11 cellular contexts compared by ENCODE assay signal in genomic region chr14:100342195-100342594, GRCh38. TPM values are rescaled to one million over a fixed set of nuclear protein-coding genes. Genes with fewer than 3 reads are reported as not detected.
DNase-seq lines count a peak whose midpoint lies in the region; ATAC-seq and TF ChIP-seq lines count a peak whose summit lies in the region.
"Had no signal": no experiment of that assay in that cellular context is flagged by ENCODE, and none has a peak within 500 bp of the region (broad histone marks: within the 10 kb centered on the region; RNA-seq: fewer than 3 reads in every experiment).

No MANE protein-coding gene starts in this region.

- peaks cover 6 to 26% (median 21%) of the 10 kb centered on the region in 3 donors for H3K4me1 ChIP-seq in esophagus squamous epithelium
- H3K4me1 ChIP-seq in gastrocnemius medialis = peaks cover 0 to 20% of the 10 kb centered on the region in 2 donors
- H3K4me1 ChIP-seq: Caco-2 had no signal

- H3K9me3 ChIP-seq in esophagus squamous epithelium (no peaks in the 10 kb centered on the region), gastrocnemius medialis (no peaks in the 10 kb centered on the region)
- H3K9me3 ChIP-seq: Caco-2, vagina had no signal

- ATAC-seq in GM18505 (IDR thresholded peaks at IDR 0.05; ENCODE audit: unreplicated experiment) = no peak
- no peak for ATAC-seq in activated CD8-positive, alpha-beta T cell treated with anti-CD3 and anti-CD28 coated beads for 36 hours
- no peak for ATAC-seq in gastrocnemius medialis
- no peak for ATAC-seq in HG02981 (IDR thresholded peaks at IDR 0.05; ENCODE audit: unreplicated experiment)

- POLR2A ChIA-PET in activated CD8-positive, alpha-beta T cell treated with anti-CD3 and anti-CD28 coated beads for 36 hours (lab: Charles Lee) = interaction anchor here (1.0 to 2.3 kb wide), 3 partner anchors 9 to 28 kb away, joined by 3 to 9 read pairs (median 4); no protein-coding TSS in a partner anchor

- H3K27ac ChIP-seq in esophagus squamous epithelium (peak overlapping the region in 3 of 4 donors; percentile 42 to 68 (median 46)), gastrocnemius medialis (peak overlapping the region in 3 of 4 donors; percentile 67 to 73 (median 71))

- H3K4me3 ChIP-seq in esophagus squamous epithelium = no peak overlapping the region
- H3K4me3 ChIP-seq in gastrocnemius medialis = no peak overlapping the region
- H3K4me3 ChIP-seq: vagina had no signal

- peak overlapping the region; percentile 7 for H3K27ac Mint-ChIP-seq in activated CD8-positive, alpha-beta T cell treated with anti-CD3 and anti-CD28 coated beads for 36 hours

- TF ChIP-seq POLR2A in GM18505 (IDR thresholded peaks at IDR 0.05; ENCODE audit: borderline replicate concordance, extremely low read depth, insufficient read depth, insufficient read length) (peak; percentile 12), esophagus squamous epithelium (IDR thresholded peaks at IDR 0.05) (no peak), gastrocnemius medialis (IDR thresholded peaks at IDR 0.05) (no peak)

- in situ Hi-C loops in gastrocnemius medialis (cut with MboI; ENCODE audit: low sequenced_read_pairs in 4 of 4) = no loop called here

- H3K27me3 Mint-ChIP-seq in activated CD8-positive, alpha-beta T cell treated with anti-CD3 and anti-CD28 coated beads for 36 hours = no peaks in the 10 kb centered on the region

- peaks cover 15% of the 10 kb centered on the region for H3K4me1 Mint-ChIP-seq in activated CD8-positive, alpha-beta T cell treated with anti-CD3 and anti-CD28 coated beads for 36 hours (ENCODE audit: low read depth)

- H3K9me3 Mint-ChIP-seq in activated CD8-positive, alpha-beta T cell treated with anti-CD3 and anti-CD28 coated beads for 36 hours = no peaks in the 10 kb centered on the region

- H3K36me3 Mint-ChIP-seq in activated CD8-positive, alpha-beta T cell treated with anti-CD3 and anti-CD28 coated beads for 36 hours (ENCODE audit: low read depth) = peaks cover 70% of the 10 kb centered on the region

- intact Hi-C loops in activated CD8-positive, alpha-beta T cell treated with anti-CD3 and anti-CD28 coated beads for 36 hours (cut with micrococcal nuclease) = no loop called here
- intact Hi-C loops in esophagus squamous epithelium (cut with DNase I) (no loop called here), gastrocnemius medialis (cut with DNase I; ENCODE audit: low total_unique reads) (no loop called here)

- H3K27me3 ChIP-seq in esophagus squamous epithelium = no peaks in the 10 kb centered on the region
- H3K27me3 ChIP-seq in gastrocnemius medialis = no peaks in the 10 kb centered on the region
- H3K27me3 ChIP-seq: vagina had no signal

- CTCF ChIA-PET in activated CD8-positive, alpha-beta T cell treated with anti-CD3 and anti-CD28 coated beads for 36 hours (lab: Charles Lee) = no interaction called here

- no peak overlapping the region for H3K4me3 Mint-ChIP-seq in activated CD8-positive, alpha-beta T cell treated with anti-CD3 and anti-CD28 coated beads for 36 hours

- DNase-seq in activated CD8-positive, alpha-beta T cell treated with anti-CD3 and anti-CD28 coated beads for 36 hours = no peak
- DNase-seq in esophagus squamous epithelium (lab: John Stamatoyannopoulos, UW) = no peak
- no peak for DNase-seq in gastrocnemius medialis
- no peak for DNase-seq in NCI-H446 (lab: John Stamatoyannopoulos, UW)
- DNase-seq in activated effector memory CD4-positive, alpha-beta T cell treated with anti-CD3 and anti-CD28 coated beads, Interleukin-2, amount 50 U/mL, for 16 hours = no peak
- no peak for DNase-seq in cerebellum (ENCODE audit: low spot score)
- DNase-seq: Caco-2 had no signal

- H3K36me3 ChIP-seq in esophagus squamous epithelium = peaks cover 0 to 57% (median 10%) of the 10 kb centered on the region in 3 donors
- peaks cover 0 to 49% of the 10 kb centered on the region in 2 donors for H3K36me3 ChIP-seq in gastrocnemius medialis

- WGBS in esophagus squamous epithelium, 2 donors = 91 to 95% methylated on average over 7 to 11 of the region's 11 CpGs

- no peak for TF ChIP-seq CTCF in activated CD8-positive, alpha-beta T cell treated with anti-CD3 and anti-CD28 coated beads for 36 hours (IDR thresholded peaks at IDR 0.05)
- TF ChIP-seq CTCF in esophagus squamous epithelium (IDR thresholded peaks at IDR 0.05) (no peak), gastrocnemius medialis (IDR thresholded peaks at IDR 0.05 in 4 of 5, conservative IDR thresholded peaks at IDR 0.05 in 1 of 5) (no peak)

RNA-seq across cellular contexts. Expression of gene SLC25A47, which starts 19.1 kb away (rescaled TPM):
- total RNA-seq in activated CD8-positive, alpha-beta T cell treated with anti-CD3 and anti-CD28 coated beads for 36 hours = not detected
- total RNA-seq in esophagus squamous epithelium (not detected), gastrocnemius medialis (1 to 10 TPM in 1 of 4 donors, under 1 TPM in 1, not detected in 2; 0.46 to 1.3 TPM), cerebellum (not detected)
- total RNA-seq: Caco-2, Right ventricle myocardium inferior, vagina had no signal

RNA-seq across cellular contexts. Expression of gene WDR25, which starts 34.1 kb away (rescaled TPM):
- 1 to 10 TPM; 6.2 to 7.5 TPM for total RNA-seq in activated CD8-positive, alpha-beta T cell treated with anti-CD3 and anti-CD28 coated beads for 36 hours
- total RNA-seq in esophagus squamous epithelium (1 to 10 TPM; 2.4 to 6.1 (median 4.7) TPM), gastrocnemius medialis (10 to 100 TPM in 2 of 4 donors, 1 to 10 TPM in 2; 5.9 to 12.2 (median 10.4) TPM), cerebellum (7.3 TPM)

RNA-seq across cellular contexts. Expression of gene SLC25A29, which starts 36.0 kb away (rescaled TPM):
- 10 to 100 TPM; 23.6 to 24.7 TPM for total RNA-seq in activated CD8-positive, alpha-beta T cell treated with anti-CD3 and anti-CD28 coated beads for 36 hours
- total RNA-seq in esophagus squamous epithelium (10 to 100 TPM; 23.3 to 64.3 (median 55.6) TPM), gastrocnemius medialis (10 to 100 TPM in 2 of 4 donors, 1 to 10 TPM in 2; 9.0 to 17.4 (median 13.4) TPM), cerebellum (46.8 TPM)
